8 cellular contexts compared by ENCODE assay signal in the genomic region with DNA sequence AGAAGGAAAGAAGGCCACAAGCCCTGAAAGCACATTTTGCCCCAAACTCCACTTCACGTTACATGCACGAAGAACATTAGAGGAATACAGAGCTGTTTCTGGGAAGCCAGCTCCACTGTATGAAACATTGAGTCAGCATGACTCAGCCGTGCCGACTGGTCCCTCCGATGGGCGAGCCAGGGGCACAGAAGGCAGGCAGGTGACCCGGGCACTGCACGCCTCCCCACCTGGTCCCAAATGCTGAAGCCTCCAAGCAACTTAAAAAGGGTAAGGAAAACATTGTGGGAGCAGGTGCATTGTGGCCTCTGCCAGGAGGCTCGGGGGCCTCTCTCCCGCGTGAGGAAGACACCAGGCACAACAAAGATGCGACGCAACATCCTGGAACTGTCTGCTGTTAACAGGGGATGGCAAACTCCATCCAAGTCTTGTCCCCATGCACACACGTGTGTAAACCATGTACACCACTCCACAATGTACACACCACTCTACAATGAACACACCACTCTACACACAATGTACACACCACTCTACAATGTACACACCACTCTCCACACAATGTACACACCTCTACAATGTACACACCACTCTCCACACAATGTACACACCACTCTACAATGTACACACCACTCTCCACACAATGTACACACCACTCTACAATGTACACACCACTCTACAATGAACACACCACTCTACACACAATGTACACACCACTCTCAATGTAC.
DNase-seq lines count a peak whose midpoint lies in the region; TF ChIP-seq lines count a peak whose summit lies in the region.
"Not testable (repeated sequence)": the region's sequence is repeated elsewhere in the genome, so short reads cannot be mapped to it uniquely, and the experiment has no call there.

No MANE protein-coding gene starts in this region.

- peaks cover 14% of the 10 kb centered on the region; the same call in 1 of the 2 replicates for H3F3A ChIP-seq in PC-9 (ENCODE audit: insufficient read depth, low read depth)

- not testable (repeated sequence) for H3K27me3 ChIP-seq in PC-9 (ENCODE audit: insufficient read depth, low read depth); mammary epithelial cell (ENCODE audit: insufficient read depth, low read length); subcutaneous abdominal adipose tissue (ENCODE audit: control insufficient read depth in 5 of 5, insufficient read depth in 4 of 5, low read length in 5 of 5)

- intact Hi-C loops in PC-9 (cut with micrococcal nuclease; ENCODE audit: unreplicated experiment); mammary epithelial cell (cut with micrococcal nuclease); cardiac septum (cut with DNase I): not testable (repeated sequence)

- peak; percentile 69 for DNase-seq in AG10803 (ENCODE audit: low read depth)
- peak; percentile 65 for DNase-seq in HPDE6-E6E7 (ENCODE audit: extremely low spot score)
- DNase-seq in PC-9: peak; percentile 80 to 89
- peak; percentile 62 to 71 for DNase-seq in activated CD4-positive, alpha-beta T cell treated with anti-CD3 and anti-CD28 coated beads, Interleukin-2, amount 50 U/mL, for 48 hours
- DNase-seq in mammary epithelial cell: peak; percentile 77
- peak; percentile 89 for DNase-seq in cardiac septum (ENCODE audit: low spot score)
- DNase-seq in occipital lobe (lab: John Stamatoyannopoulos, UW): peak; percentile 44

- H3K27ac ChIP-seq in PC-9 (peak overlapping the region; percentile 76), subcutaneous abdominal adipose tissue (ENCODE audit: low read depth, low read length) (peak overlapping the region; percentile 42)
- not testable (repeated sequence) for H3K27ac ChIP-seq in mammary epithelial cell (ENCODE audit: insufficient read depth, low read depth, low read length)

- H3K4me2 ChIP-seq in PC-9: peak overlapping the region; percentile 45
- peak overlapping the region; percentile 14 for H3K4me2 ChIP-seq in mammary epithelial cell (ENCODE audit: insufficient read depth, low read depth, low read length)

- in situ Hi-C loops in mammary epithelial cell (cut with MboI; ENCODE audit: low sequenced_read_pairs in 2 of 2): not testable (repeated sequence)

- not testable (repeated sequence) for H3K4me3 ChIP-seq in AG10803 (ENCODE audit: low read length); PC-9; mammary epithelial cell (replicated peaks in 1 of 3; ENCODE audit: insufficient read depth in 1 of 3, low read depth in 2 of 3, low read length in 3 of 3); subcutaneous abdominal adipose tissue (ENCODE audit: low read depth in 1 of 5, low read length in 5 of 5)

- H3K9ac ChIP-seq in mammary epithelial cell (ENCODE audit: insufficient read depth, low read length); subcutaneous abdominal adipose tissue (ENCODE audit: low read length in 5 of 5): not testable (repeated sequence)

- WGBS in mammary epithelial cell (ENCODE audit: low coverage, missing lambda C conversion rate): 53% methylated on average over 14 of the region's 14 CpGs

- POLR2A ChIA-PET in PC-9 (lab: Charles Lee; ENCODE audit: unreplicated experiment): interaction anchor here (0.5 to 0.7 kb wide), 5 partner anchors 14 to 990 kb away, joined by 3 to 7 read pairs (median 4); no protein-coding TSS in a partner anchor

- H2AFZ ChIP-seq in PC-9; mammary epithelial cell (ENCODE audit: low read depth, low read length): not testable (repeated sequence)

- H3K9me2 ChIP-seq in PC-9 (ENCODE audit: insufficient read depth): not testable (repeated sequence)

- dilution Hi-C loops in mammary epithelial cell (cut with HindIII; ENCODE audit: low sequenced_read_pairs): not testable (repeated sequence)

- H3K79me2 ChIP-seq in PC-9 (ENCODE audit: low read depth): peaks cover 34% of the 10 kb centered on the region
- H3K79me2 ChIP-seq in mammary epithelial cell (ENCODE audit: insufficient read depth, low read length): peaks cover 24% of the 10 kb centered on the region

- TF ChIP-seq CTCF in AG10803 (conservative IDR thresholded peaks at IDR 0.05; ENCODE audit: low read length); PC-9 (conservative IDR thresholded peaks at IDR 0.05); mammary epithelial cell (conservative IDR thresholded peaks at IDR 0.05 in 1 of 2, IDR thresholded peaks at IDR 0.05 in 1 of 2; ENCODE audit: extremely low read depth in 1 of 2, insufficient read depth in 1 of 2, low read depth in 1 of 2, low read length in 2 of 2): not testable (repeated sequence)

- H4K20me1 ChIP-seq in PC-9 (ENCODE audit: insufficient read depth); mammary epithelial cell (ENCODE audit: insufficient read depth, low read length): not testable (repeated sequence)

- BruUV-seq in PC-9 (replicated peaks; lab: Mats Ljungman, UMichigan): TSS peak; percentile 87
- BruUV-seq in mammary epithelial cell (replicated peaks; lab: Mats Ljungman, UMichigan): not testable (repeated sequence)

- H3K4me1 ChIP-seq in PC-9 (replicated peaks; ENCODE audit: insufficient read depth) (peaks cover 31% of the 10 kb centered on the region), mammary epithelial cell (ENCODE audit: insufficient read depth, low read length) (peaks cover 20% of the 10 kb centered on the region), subcutaneous abdominal adipose tissue (ENCODE audit: control insufficient read depth in 5 of 5, insufficient read depth in 5 of 5, low read length in 5 of 5) (peaks cover 2 to 51% (median 43%) of the 10 kb centered on the region in 5 donors)

- not testable (repeated sequence) for H3K36me3 ChIP-seq in PC-9 (ENCODE audit: low read depth); mammary epithelial cell (ENCODE audit: insufficient read depth, low read length); subcutaneous abdominal adipose tissue (ENCODE audit: control insufficient read depth in 5 of 5, insufficient read depth in 5 of 5, low read length in 5 of 5)

- H3K9me3 ChIP-seq in PC-9 (ENCODE audit: insufficient read depth, low read depth); mammary epithelial cell (replicated peaks; ENCODE audit: insufficient read depth, low read length); subcutaneous abdominal adipose tissue (ENCODE audit: control insufficient read depth in 5 of 5, low read length in 5 of 5): not testable (repeated sequence)

- CTCF ChIA-PET in PC-9 (lab: Charles Lee): interaction anchor here (0.6 kb wide), 1 partner anchor 33 kb away, joined by 3 read pairs; no protein-coding TSS in a partner anchor
- CTCF ChIA-PET in mammary epithelial cell (lab: Charles Lee; ENCODE audit: low non-redundant PET): not testable (repeated sequence)
